8 cellular contexts compared by ENCODE assay signal in genomic region chr2:80624062-80624461, GRCh38.
"Had no signal": no experiment of that assay in that cellular context is flagged by ENCODE, and none has a peak within 500 bp of the region (broad histone marks: within the 10 kb centered on the region; RNA-seq: fewer than 3 reads in every experiment).

No MANE protein-coding gene starts in this region.

- H3K4me3 ChIP-seq: GM12878 had no signal

- DNase-seq: GDM1, GF-D8 had no signal

- FAIRE-seq: G401.6, GM12878, GM12891, GM12892, GM18507, GM19239 had no signal
